ENCODE assay signal across 8 cellular contexts in genomic region chr7:133253522-133253882, GRCh38. TPM values are rescaled to one million over a fixed set of nuclear protein-coding genes. Genes with fewer than 3 reads are reported as not detected.
DNase-seq lines count a peak whose midpoint lies in the region; TF ChIP-seq lines count a peak whose summit lies in the region.

No MANE protein-coding gene starts in this region.

- no peaks in the 10 kb centered on the region for H3K27me3 ChIP-seq in ascending aorta

- peak overlapping the region; percentile 87 to 99 for H3K4me3 ChIP-seq in ascending aorta

- no peak for TF ChIP-seq CTCF in ascending aorta (IDR thresholded peaks at IDR 0.05)

- no peaks in the 10 kb centered on the region for H3K36me3 ChIP-seq in ascending aorta

- intact Hi-C loops in ascending aorta (cut with DNase I) = loop anchor here (2.0 to 10.0 kb wide), 4 partner anchors 173 to 1201 kb away; partner anchors contain the start of genes AKR1B1, LRGUK and SLC35B4

- peak overlapping the region; percentile 81 to 85 for H3K27ac ChIP-seq in ascending aorta

- DNase-seq in NCI-H2227 (lab: John Stamatoyannopoulos, UW; ENCODE audit: unreplicated experiment) (peak; percentile 50), NCI-H2227 treated with DMSO at 0.1 percent for 48 hours (lab: John Stamatoyannopoulos, UW) (no peak), M059J (ENCODE audit: low read depth) (peak; percentile 20), ascending aorta (ENCODE audit: low spot score in 2 of 2) (no peak), iris pigment epithelial cell (ENCODE audit: low read depth) (peak; percentile 35), NCI-H187 (lab: John Stamatoyannopoulos, UW) (no peak), MV-4-11 (lab: John Stamatoyannopoulos, UW) (no peak)
- DNase-seq in stimulated activated CD8-positive, alpha-beta memory T cell treated with anti-CD3 and anti-CD28 coated beads, Interleukin-7, amount 100 ng/mL, for 4 hours (ENCODE audit: low read depth in 2 of 2) = peak; percentile 1 to 2

- H3K9me3 ChIP-seq in ascending aorta = no peaks in the 10 kb centered on the region

- H3K4me1 ChIP-seq in ascending aorta = peaks cover 0 to 2% of the 10 kb centered on the region in 2 donors

RNA-seq across cellular contexts. Expression of gene EXOC4, which starts 0.6 kb away (rescaled TPM):
- 49.7 and 70.5 TPM in 2 replicates for total RNA-seq in M059J (2014; rRNA removed; shearing (Covaris generic))
- 27.1 TPM for total RNA-seq in ascending aorta

Comparison
In these comparisons a context has a peak if more than half of its experiments do, and no peak if none do; other contexts are left out.
1. DNase-seq: peak in NCI-H2227 (single experiment), M059J (single experiment), iris pigment epithelial cell (single experiment) and stimulated activated CD8-positive, alpha-beta memory T cell treated with anti-CD3 and anti-CD28 coated beads, Interleukin-7, amount 100 ng/mL, for 4 hours (2 of 2); none in NCI-H2227 treated with DMSO at 0.1 percent for 48 hours (single experiment), ascending aorta (0 of 2), NCI-H187 (0 of 2) and MV-4-11 (single experiment).